Comparison of ENCODE assay signal across 8 cellular contexts in the genomic region with DNA sequence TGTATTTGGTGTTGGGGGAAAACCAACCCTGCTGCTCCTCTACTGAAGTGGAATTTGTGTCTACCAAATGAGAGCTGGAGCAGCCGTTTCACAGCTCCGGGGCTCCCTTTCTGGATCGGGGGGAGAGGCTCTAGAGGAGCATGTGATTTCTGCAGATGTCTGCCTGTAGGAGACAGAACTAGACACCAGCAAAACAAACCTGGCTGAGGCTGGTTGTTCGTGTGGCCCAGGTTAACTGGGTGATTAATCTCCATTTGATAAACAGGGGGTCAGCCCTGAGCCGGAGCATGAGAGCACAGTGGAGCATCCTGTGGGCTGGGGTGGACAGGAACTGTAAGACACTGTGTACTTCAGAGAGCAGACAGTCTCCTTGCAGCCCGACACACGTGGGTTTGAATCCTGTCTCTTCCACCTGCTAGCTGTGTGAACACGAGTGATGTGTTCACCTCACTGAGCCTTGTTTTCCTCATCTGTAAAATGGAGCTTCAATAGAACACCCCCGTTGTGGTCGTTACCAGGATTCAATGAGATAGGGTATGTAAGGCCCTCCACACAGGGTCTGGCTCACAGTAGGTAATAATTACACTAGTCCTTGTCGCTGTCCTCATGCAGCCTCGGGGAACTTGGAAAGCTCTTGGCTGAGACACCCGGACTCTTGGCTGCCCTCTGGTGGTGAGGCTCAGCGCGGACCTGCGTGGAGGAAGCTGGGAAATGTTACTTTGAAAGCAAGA. TPM values are rescaled to one million over a fixed set of nuclear protein-coding genes. Genes with fewer than 3 reads are reported as not detected.
DNase-seq lines count a peak whose midpoint lies in the region; ATAC-seq, FAIRE-seq and TF ChIP-seq lines count a peak whose summit lies in the region.

No MANE protein-coding gene starts in this region.

- peak overlapping the region; percentile 18 for H3K56ac ChIP-seq in mesendoderm (ENCODE audit: low read length)

- no peak overlapping the region for H3K18ac ChIP-seq in mesendoderm (ENCODE audit: low read length)

- no peak overlapping the region for H2BK5ac ChIP-seq in mesendoderm (ENCODE audit: low read length)

- H3K36me3 ChIP-seq in mesendoderm (ENCODE audit: control insufficient read depth, insufficient read depth, low read length), result no peaks in the 10 kb centered on the region

- H4K5ac ChIP-seq in mesendoderm (ENCODE audit: low read length), result no peak overlapping the region

- no peak overlapping the region for H2AK5ac ChIP-seq in mesendoderm (ENCODE audit: low read length)

- no CpG with 5 or more reads among the region's 16 CpGs for WGBS in mesendoderm (ENCODE audit: extremely low coverage, insufficient coverage, low lambda C conversion rate)

- H4K8ac ChIP-seq in mesendoderm (ENCODE audit: low read depth, low read length), result no peak overlapping the region

- H2BK120ac ChIP-seq in mesendoderm (ENCODE audit: low read depth, low read length), result no peak overlapping the region

- DNase-seq in CD1c-positive myeloid dendritic cell (ENCODE audit: extremely low spot score) (peak; percentile 80), H54 (ENCODE audit: insufficient read length, low spot score) (peak; percentile 73), NCI-H69 (lab: John Stamatoyannopoulos, UW) (peak; percentile 83), mesendoderm (peak; percentile 86)
- DNase-seq in activated CD4-positive, alpha-beta T cell treated with anti-CD3 and anti-CD28 coated beads, Interleukin-2, amount 50 U/mL, for 48 hours, result peak; percentile 78 to 85
- peak; percentile 30 for DNase-seq in effector CD8-positive, alpha-beta T cell (lab: John Stamatoyannopoulos, UW)
- peak; percentile 12 to 33 for DNase-seq in stimulated activated CD8-positive, alpha-beta memory T cell treated with anti-CD3 and anti-CD28 coated beads, Interleukin-4, amount 100 ng/mL, for 4 hours (ENCODE audit: low read depth in 2 of 2, low spot score in 1 of 2)

- H3K27ac ChIP-seq in mesendoderm (ENCODE audit: low read depth, low read length), result no peak overlapping the region

- H3K79me2 ChIP-seq in mesendoderm (ENCODE audit: control insufficient read depth, insufficient read depth, low read length), result no peaks in the 10 kb centered on the region

- no peak for TF ChIP-seq POLR2A in H54 (IDR thresholded peaks at IDR 0.05; ENCODE audit: low read depth, low read length)

- H3K4me3 ChIP-seq in mesendoderm (ENCODE audit: low read length), result no peak overlapping the region

- no peak overlapping the region for H3K4ac ChIP-seq in mesendoderm (ENCODE audit: low read depth, low read length)

- H3K23ac ChIP-seq in mesendoderm (ENCODE audit: low read length), result no peak overlapping the region

- H3K4me2 ChIP-seq in mesendoderm (ENCODE audit: low read length), result no peak overlapping the region

- no peak for ATAC-seq in HG03025 (IDR thresholded peaks at IDR 0.05; ENCODE audit: low FRiP score, unreplicated experiment)

- no peaks in the 10 kb centered on the region for H3K27me3 ChIP-seq in mesendoderm (ENCODE audit: insufficient read depth, low read length, poor library complexity)

- no peak for FAIRE-seq in H54 (lab: Jason Lieb, UNC)

- peaks cover 2% of the 10 kb centered on the region for H3K4me1 ChIP-seq in mesendoderm (ENCODE audit: control insufficient read depth, low read depth, low read length)

- H2BK15ac ChIP-seq in mesendoderm (replicated peaks; ENCODE audit: low read depth), result no peak overlapping the region

- H3K79me1 ChIP-seq in mesendoderm (ENCODE audit: low read length), result no peaks in the 10 kb centered on the region

- no peak overlapping the region for H3K9ac ChIP-seq in mesendoderm (ENCODE audit: low read length)

RNA-seq across cellular contexts. Expression of a gene that starts 12.9 kb away (rescaled TPM):
- polyA plus RNA-seq in mesendoderm (2013, experiment 1 of 2), result 25.5 TPM
- polyA plus RNA-seq in mesendoderm (2013, experiment 2 of 2), result 27.4 TPM

RNA-seq across cellular contexts. Expression of a gene that starts 30.1 kb away (rescaled TPM):
- polyA plus RNA-seq in mesendoderm (2013, experiment 1 of 2), result not detected
- not detected for polyA plus RNA-seq in mesendoderm (2013, experiment 2 of 2)

Comparison
In these comparisons a context has a peak if more than half of its experiments do, and no peak if none do; other contexts are left out.
1. DNase-seq: peak in every context shown above with its lines; median percentile 86 in mesendoderm; 83 in NCI-H69; 82 in activated CD4-positive, alpha-beta T cell treated with anti-CD3 and anti-CD28 coated beads, Interleukin-2, amount 50 U/mL, for 48 hours; 80 in CD1c-positive myeloid dendritic cell; 73 in H54; 30 in effector CD8-positive, alpha-beta T cell; 22 in stimulated activated CD8-positive, alpha-beta memory T cell treated with anti-CD3 and anti-CD28 coated beads, Interleukin-4, amount 100 ng/mL, for 4 hours.